Comparison of ENCODE assay signal across 1 cellular context in the genomic region with DNA sequence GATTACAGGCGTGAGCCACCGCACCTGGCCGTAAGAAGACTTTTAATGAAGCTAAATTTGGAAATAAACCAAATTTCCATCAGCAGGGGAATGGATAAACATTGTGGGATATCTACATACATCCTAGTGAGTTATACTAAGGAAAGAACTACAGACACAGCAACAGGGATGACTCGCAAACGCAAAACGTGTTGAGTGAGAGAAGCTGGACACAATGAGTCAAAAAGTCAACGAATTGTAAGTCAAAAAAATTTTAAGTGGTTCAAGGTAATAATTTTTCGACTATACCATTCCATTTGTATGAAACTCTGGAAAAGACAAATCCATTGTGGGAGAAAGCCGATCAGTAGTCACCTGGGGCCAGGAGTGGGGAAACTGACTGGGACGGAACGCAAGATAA.
TF ChIP-seq lines count a peak whose summit lies in the region.

No MANE protein-coding gene starts in this region.

TF ChIP-seq in GM12878, 131 proteins besides CTCF, POLR2A, EP300 and RAD21:
- TF ChIP-seq, protein P1, sequence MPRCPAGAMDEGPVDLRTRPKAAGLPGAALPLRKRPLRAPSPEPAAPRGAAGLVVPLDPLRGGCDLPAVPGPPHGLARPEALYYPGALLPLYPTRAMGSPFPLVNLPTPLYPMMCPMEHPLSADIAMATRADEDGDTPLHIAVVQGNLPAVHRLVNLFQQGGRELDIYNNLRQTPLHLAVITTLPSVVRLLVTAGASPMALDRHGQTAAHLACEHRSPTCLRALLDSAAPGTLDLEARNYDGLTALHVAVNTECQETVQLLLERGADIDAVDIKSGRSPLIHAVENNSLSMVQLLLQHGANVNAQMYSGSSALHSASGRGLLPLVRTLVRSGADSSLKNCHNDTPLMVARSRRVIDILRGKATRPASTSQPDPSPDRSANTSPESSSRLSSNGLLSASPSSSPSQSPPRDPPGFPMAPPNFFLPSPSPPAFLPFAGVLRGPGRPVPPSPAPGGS (IDR thresholded peaks at IDR 0.05; ENCODE audit: borderline replicate concordance, insufficient read depth, low read depth, low read length, poor library complexity, severe bottlenecking): peak; percentile 56
- TF ChIP-seq BACH1 (IDR thresholded peaks at IDR 0.05; ENCODE audit: borderline replicate concordance) (no peak), SMARCA5 (IDR thresholded peaks at IDR 0.05) (no peak), NFIC (IDR thresholded peaks at IDR 0.05; ENCODE audit: low read depth, low read length) (no peak)
- TF ChIP-seq, protein P2, sequence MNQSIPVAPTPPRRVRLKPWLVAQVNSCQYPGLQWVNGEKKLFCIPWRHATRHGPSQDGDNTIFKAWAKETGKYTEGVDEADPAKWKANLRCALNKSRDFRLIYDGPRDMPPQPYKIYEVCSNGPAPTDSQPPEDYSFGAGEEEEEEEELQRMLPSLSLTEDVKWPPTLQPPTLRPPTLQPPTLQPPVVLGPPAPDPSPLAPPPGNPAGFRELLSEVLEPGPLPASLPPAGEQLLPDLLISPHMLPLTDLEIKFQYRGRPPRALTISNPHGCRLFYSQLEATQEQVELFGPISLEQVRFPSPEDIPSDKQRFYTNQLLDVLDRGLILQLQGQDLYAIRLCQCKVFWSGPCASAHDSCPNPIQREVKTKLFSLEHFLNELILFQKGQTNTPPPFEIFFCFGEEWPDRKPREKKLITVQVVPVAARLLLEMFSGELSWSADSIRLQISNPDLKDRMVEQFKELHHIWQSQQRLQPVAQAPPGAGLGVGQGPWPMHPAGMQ (IDR thresholded peaks at IDR 0.05; ENCODE audit: borderline replicate concordance): no peak
